1 cellular context compared by ENCODE assay signal in genomic region chr16:88700322-88700635, GRCh38.
TF ChIP-seq lines count a peak whose summit lies in the region.

No MANE protein-coding gene starts in this region.

TF ChIP-seq in GM12878, 131 proteins besides CTCF, POLR2A, EP300 and RAD21:
- TF ChIP-seq CHD1 (IDR thresholded peaks at IDR 0.05; ENCODE audit: low read depth, low read length) (0 out of 2 replicates have a peak, but pooled peaks have one; percentile 29), POU2F2 (IDR thresholded peaks at IDR 0.05; ENCODE audit: borderline replicate concordance, low read depth, low read length) (no peak), YY1 (IDR thresholded peaks at IDR 0.05; ENCODE audit: low read depth, low read length) (no peak), IKZF2 (IDR thresholded peaks at IDR 0.05) (no peak), ZNF592 (IDR thresholded peaks at IDR 0.05) (no peak), E4F1 (IDR thresholded peaks at IDR 0.05; ENCODE audit: borderline replicate concordance, partially characterized antibody) (no peak), MLLT1 (IDR thresholded peaks at IDR 0.05) (no peak), STAT3 (IDR thresholded peaks at IDR 0.05; ENCODE audit: low read depth, low read length) (no peak)
